1 cellular context compared by ENCODE assay signal in genomic region chr2:43486604-43487003, GRCh38.
TF ChIP-seq lines count a peak whose summit lies in the region.

No MANE protein-coding gene starts in this region.

TF ChIP-seq in GM23338, 12 proteins besides CTCF, POLR2A, EP300 and RAD21 (continued from another document):
- no peak for TF ChIP-seq ZNF462 (CRISPR knock-in tag; IDR thresholded peaks at IDR 0.05)
- TF ChIP-seq ZNF114 (CRISPR knock-in tag; IDR thresholded peaks at IDR 0.05): no peak
